ENCODE assay signal across 9 cellular contexts in genomic region chr4:122542411-122543236, GRCh38.
DNase-seq lines count a peak whose midpoint lies in the region; ATAC-seq lines count a peak whose summit lies in the region.
"Had no signal": no experiment of that assay in that cellular context is flagged by ENCODE, and none has a peak within 500 bp of the region (broad histone marks: within the 10 kb centered on the region; RNA-seq: fewer than 3 reads in every experiment).

No MANE protein-coding gene starts in this region.

- no peaks in the 10 kb centered on the region for H3K79me2 ChIP-seq in Karpas-422 (ENCODE audit: low read length)

- no peaks in the 10 kb centered on the region for H3K27me3 ChIP-seq in Karpas-422 (ENCODE audit: low read length)
- no peaks in the 10 kb centered on the region for H3K27me3 ChIP-seq in MG63

- H4K20me1 ChIP-seq in Karpas-422 (ENCODE audit: insufficient read depth, low read depth, low read length): no peaks in the 10 kb centered on the region

- peak overlapping the region; percentile 68 for H2AFZ ChIP-seq in Karpas-422 (ENCODE audit: low read length)

- no peaks in the 10 kb centered on the region for H3K36me3 ChIP-seq in Karpas-422 (ENCODE audit: insufficient read depth, low read length)
- no peaks in the 10 kb centered on the region for H3K36me3 ChIP-seq in MG63
- H3K36me3 ChIP-seq: neutrophil had no signal

- peaks cover 49% of the 10 kb centered on the region for H3K4me1 ChIP-seq in Karpas-422 (ENCODE audit: low read length)

- DNase-seq in Karpas-422: no peak
- DNase-seq in kidney tubule cell (ENCODE audit: low spot score): peak; percentile 64
- DNase-seq in pons (ENCODE audit: low spot score): no peak
- DNase-seq in 8988T: no peak
- no peak for DNase-seq in activated gamma-delta T cell treated with Interleukin-2 at 50 U/mL for 16 hours
- DNase-seq in MG63: no peak

- H3K27ac ChIP-seq in Karpas-422 (ENCODE audit: low read length): no peak overlapping the region
- H3K27ac ChIP-seq: neutrophil had no signal

- H3K9me3 ChIP-seq in Karpas-422 (ENCODE audit: low read length): no peaks in the 10 kb centered on the region; the same call in 1 of the 2 replicates
- no peaks in the 10 kb centered on the region for H3K9me3 ChIP-seq in MG63
- H3K9me3 ChIP-seq: neutrophil had no signal

- H3K4me2 ChIP-seq in Karpas-422 (ENCODE audit: low read depth, low read length, poor library complexity, severe bottlenecking): no peak overlapping the region

- ATAC-seq in GM18517 (IDR thresholded peaks at IDR 0.05; ENCODE audit: unreplicated experiment): peak; percentile 95
- ATAC-seq in GM21737 (IDR thresholded peaks at IDR 0.05; ENCODE audit: unreplicated experiment): peak; percentile 89

- no peaks in the 10 kb centered on the region for H3K9me2 ChIP-seq in Karpas-422 (replicated peaks; ENCODE audit: insufficient read depth, low read length)

- H3K9ac ChIP-seq in Karpas-422 (ENCODE audit: low read length): no peak overlapping the region

- H3K4me3 ChIP-seq in Karpas-422 (ENCODE audit: low read length) (no peak overlapping the region), MG63 (no peak overlapping the region)
